Comparison of ENCODE assay signal across 16 cellular contexts in genomic region chr6:35587167-35587566, GRCh38.
DNase-seq lines count a peak whose midpoint lies in the region; ATAC-seq, FAIRE-seq and TF ChIP-seq lines count a peak whose summit lies in the region.
"Had no signal": no experiment of that assay in that cellular context is flagged by ENCODE, and none has a peak within 500 bp of the region (broad histone marks: within the 10 kb centered on the region; RNA-seq: fewer than 3 reads in every experiment).

No MANE protein-coding gene starts in this region.

- H3K4me3 ChIP-seq in heart right ventricle (no peak overlapping the region), breast epithelium (no peak overlapping the region), prostate gland (no peak overlapping the region), aorta (ENCODE audit: low read length in 2 of 2) (no peak overlapping the region)
- H3K4me3 ChIP-seq: body of pancreas, hepatocyte, left lung, SJSA1 had no signal

- H3K4me1 ChIP-seq in heart right ventricle = peaks cover 8 to 86% (median 41%) of the 10 kb centered on the region in 9 donors
- peaks cover 7 to 17% of the 10 kb centered on the region in 2 donors for H3K4me1 ChIP-seq in breast epithelium
- H3K4me1 ChIP-seq in prostate gland (replicated peaks) = peaks cover 22% of the 10 kb centered on the region
- peaks cover 9 to 25% of the 10 kb centered on the region in 2 donors for H3K4me1 ChIP-seq in aorta (ENCODE audit: control insufficient read depth in 1 of 2, insufficient read depth in 2 of 2, low read length in 2 of 2)
- H3K4me1 ChIP-seq: SJSA1 had no signal

- TF ChIP-seq POLR2A in breast epithelium (IDR thresholded peaks at IDR 0.05) (no peak), prostate gland (IDR thresholded peaks at IDR 0.05) (no peak)

- no peak for DNase-seq in heart right ventricle
- DNase-seq in left ventricle myocardium superior = no peak
- no peak for DNase-seq in breast epithelium (ENCODE audit: low spot score in 2 of 2)
- no peak for DNase-seq in prostate gland (ENCODE audit: low spot score)
- no peak for DNase-seq in aorta
- no peak for DNase-seq in HTR-8/SVneo (ENCODE audit: insufficient read length, low spot score)
- no peak for DNase-seq in hepatic stellate cell (ENCODE audit: low spot score)
- DNase-seq: AML-193, body of pancreas, left lung, small intestine had no signal

- FAIRE-seq in HTR-8/SVneo (lab: Jason Lieb, UNC) = no peak
- FAIRE-seq: endothelial cell of umbilical vein, small intestine had no signal

- H3K36me3 ChIP-seq in heart right ventricle = peaks cover 0 to 86% (median 5%) of the 10 kb centered on the region in 9 donors
- peaks cover 3% of the 10 kb centered on the region for H3K36me3 ChIP-seq in breast epithelium
- peaks cover 0 to 8% of the 10 kb centered on the region in 2 donors for H3K36me3 ChIP-seq in prostate gland
- no peaks in the 10 kb centered on the region for H3K36me3 ChIP-seq in aorta (ENCODE audit: control insufficient read depth in 1 of 2, insufficient read depth in 2 of 2, low read length in 1 of 2)
- H3K36me3 ChIP-seq: SJSA1 had no signal

- no peaks in the 10 kb centered on the region for H3K27me3 ChIP-seq in heart right ventricle
- no peaks in the 10 kb centered on the region for H3K27me3 ChIP-seq in breast epithelium
- H3K27me3 ChIP-seq in prostate gland (replicated peaks; ENCODE audit: insufficient read depth) = no peaks in the 10 kb centered on the region
- H3K27me3 ChIP-seq in aorta (ENCODE audit: control insufficient read depth in 1 of 2, insufficient read depth in 2 of 2, low read length in 1 of 2) = no peaks in the 10 kb centered on the region
- H3K27me3 ChIP-seq: body of pancreas, hepatocyte, left lung had no signal

- ATAC-seq in heart right ventricle (peak in 1 of 8 donors; percentile 20), left ventricle myocardium superior (no peak), aorta (ENCODE audit: low FRiP score) (no peak), GM18517 (IDR thresholded peaks at IDR 0.05; ENCODE audit: unreplicated experiment) (no peak)
- ATAC-seq: body of pancreas, left lung had no signal

- H3K9me3 ChIP-seq in heart right ventricle = no peaks in the 10 kb centered on the region
- H3K9me3 ChIP-seq in breast epithelium = no peaks in the 10 kb centered on the region
- H3K9me3 ChIP-seq in prostate gland = no peaks in the 10 kb centered on the region
- no peaks in the 10 kb centered on the region for H3K9me3 ChIP-seq in aorta (ENCODE audit: control insufficient read depth, low read length)
- H3K9me3 ChIP-seq: body of pancreas, left lung, SJSA1 had no signal

- H3K27ac ChIP-seq in heart right ventricle (peak overlapping the region in 6 of 10 donors; percentile 12 to 62 (median 32)), breast epithelium (peak overlapping the region; percentile 26 to 73), prostate gland (peak overlapping the region; percentile 70 to 84), aorta (ENCODE audit: low read depth in 1 of 2, low read length in 2 of 2) (peak overlapping the region; percentile 12 to 76)
- H3K27ac ChIP-seq: body of pancreas, hepatocyte, SJSA1, VCaP had no signal

- intact Hi-C loops in heart right ventricle (cut with DNase I) = loop anchor here in 5 of 10 donors (5.0 to 10.0 kb wide), 6 partner anchors 35 to 100 kb away; partner anchors contain the start of gene FKBP5 (in 2 of the 5)
- intact Hi-C loops in left ventricle myocardium superior (cut with micrococcal nuclease) = no loop called here
- intact Hi-C loops in breast epithelium (cut with DNase I; ENCODE audit: low total_unique reads) = loop anchor here (5.0 kb wide), 1 partner anchor 150 kb away; the partner anchor contains the start of gene ARMC12
- intact Hi-C loops in prostate gland (cut with DNase I) = loop anchor here (5.0 kb wide), 1 partner anchor 100 kb away; the partner anchor contains the start of gene FKBP5
- intact Hi-C loops in aorta (cut with DNase I) = loop anchor here in 1 of 2 donors (10.0 kb wide), 1 partner anchor 98 kb away; the partner anchor contains the start of gene FKBP5

- TF ChIP-seq CTCF in heart right ventricle (IDR thresholded peaks at IDR 0.05) (no peak), breast epithelium (IDR thresholded peaks at IDR 0.05) (no peak), prostate gland (IDR thresholded peaks at IDR 0.05) (no peak)

- WGBS in heart right ventricle, 2 donors = 83 to 89% methylated on average over 2 of the region's 2 CpGs
- 82% methylated on average over 2 of the region's 2 CpGs for WGBS in prostate gland
- WGBS in aorta, 2 donors = 93 to 96% methylated on average over 2 of the region's 2 CpGs
